In the genomic region with DNA sequence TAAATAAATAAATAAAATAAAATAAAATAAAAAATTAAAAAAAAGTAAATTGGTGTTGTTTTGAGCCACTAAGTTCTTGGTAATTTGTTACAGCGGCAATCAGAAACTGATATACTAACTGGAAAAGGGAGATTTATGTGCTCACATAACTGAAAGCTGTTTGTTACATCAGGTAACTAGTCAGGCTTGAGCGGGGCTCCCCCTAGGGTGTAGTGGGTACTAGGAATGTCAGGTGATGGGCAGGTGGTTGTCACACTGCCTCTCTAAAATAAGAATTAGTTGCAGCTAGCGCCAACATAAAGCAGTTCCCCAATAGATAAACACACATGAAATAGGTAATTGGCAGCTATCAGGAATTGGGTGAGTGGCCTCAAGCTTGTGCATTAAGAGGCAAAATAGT, we compare ENCODE assay signal across 19 cellular contexts.
"Had no signal": no experiment of that assay in that cellular context is flagged by ENCODE, and none has a peak within 500 bp of the region (broad histone marks: within the 10 kb centered on the region; RNA-seq: fewer than 3 reads in every experiment).

No MANE protein-coding gene starts in this region.

- H3K4me3 ChIP-seq: MG63 had no signal

- ATAC-seq: HepG2, Panc1, PC-3 had no signal

- H3K9me3 ChIP-seq: MG63, SK-N-SH had no signal

- H3K27me3 ChIP-seq: MG63 had no signal

- DNase-seq: IMR-90, Karpas-422, KG1, MG63, NCI-H1092, NCI-H1436, NCI-H187, NCI-H2029 treated with DMSO at 0.1 percent for 48 hours, NCI-H2171 treated with DMSO at 0.1 percent for 48 hours, NCI-H524, NCI-H526 treated with DMSO at 0.1 percent for 48 hours, NCI-H82, PC-3, SHP77, SK-N-SH, SW 1271 had no signal

- H3K36me3 ChIP-seq: MG63 had no signal

- H3K4me2 ChIP-seq: SK-N-SH had no signal

- H3K27ac ChIP-seq: RWPE1 had no signal

- H3K9ac ChIP-seq: SK-N-SH had no signal
